ENCODE assay signal across 14 cellular contexts in genomic region chr2:60961457-60961856, GRCh38. TPM values are rescaled to one million over a fixed set of nuclear protein-coding genes. Genes with fewer than 3 reads are reported as not detected.
A peak's percentile ranks its signal among the peaks of the same experiment; 100 is the strongest.
DNase-seq lines count a peak whose midpoint lies in the region; ATAC-seq and TF ChIP-seq lines count a peak whose summit lies in the region.
"Had no signal": no experiment of that assay in that cellular context is flagged by ENCODE, and none has a peak within 500 bp of the region (broad histone marks: within the 10 kb centered on the region; RNA-seq: fewer than 3 reads in every experiment).

No MANE protein-coding gene starts in this region.

- H3K4me1 Mint-ChIP-seq in endodermal cell = peaks cover 6% of the 10 kb centered on the region

- H3K4me3 Mint-ChIP-seq in endodermal cell = no peak overlapping the region
- H3K4me3 Mint-ChIP-seq: activated T-cell treated with anti-CD3 and anti-CD28 coated beads, Interleukin-2, amount 50 U/mL, for 4 hours; WTC11 had no signal

- intact Hi-C loops in upper lobe of right lung (cut with DNase I) = no loop called here

- DNase-seq in activated CD4-positive, CD25-positive, alpha-beta regulatory T cell treated with anti-CD3 and anti-CD28 coated beads, Interleukin-2, amount 50 U/mL, for 72 hours = no peak
- DNase-seq in SKM-1 (lab: John Stamatoyannopoulos, UW; ENCODE audit: unreplicated experiment) = peak; percentile 6
- peak; percentile 21 for DNase-seq in fibroblast of the conjunctiva (ENCODE audit: low read depth)
- DNase-seq in upper lobe of right lung = no peak
- no peak for DNase-seq in NCI-H82 (lab: John Stamatoyannopoulos, UW)
- no peak for DNase-seq in endodermal cell
- DNase-seq in NCI-H2171 treated with DMSO at 0.1 percent for 48 hours (lab: John Stamatoyannopoulos, UW) = no peak
- DNase-seq: activated T-cell treated with anti-CD3 and anti-CD28 coated beads, Interleukin-2, amount 50 U/mL, for 4 hours; foreskin melanocyte; pancreas; stimulated activated CD4-positive, alpha-beta T cell treated with anti-CD3 and anti-CD28 coated beads, Interleukin-4, amount 100 ng/mL, for 24 hours; stomach had no signal

- H3K9me3 ChIP-seq in upper lobe of right lung (no peaks in the 10 kb centered on the region), endodermal cell (ENCODE audit: control insufficient read depth, low read length) (no peaks in the 10 kb centered on the region)
- H3K9me3 ChIP-seq: pancreas, stomach had no signal

- no peak overlapping the region for H3K4me3 ChIP-seq in upper lobe of right lung
- no peak overlapping the region for H3K4me3 ChIP-seq in endodermal cell (ENCODE audit: low read length)
- H3K4me3 ChIP-seq: pancreas, stomach had no signal

- H3K27me3 ChIP-seq in upper lobe of right lung (no peaks in the 10 kb centered on the region), endodermal cell (ENCODE audit: control insufficient read depth, insufficient read depth, low read length, poor library complexity, severe bottlenecking) (no peaks in the 10 kb centered on the region)
- H3K27me3 ChIP-seq: pancreas, stomach had no signal

- no peak overlapping the region for H3K9ac ChIP-seq in endodermal cell (ENCODE audit: extremely low read depth, low read length, poor library complexity, severe bottlenecking)

- no peaks in the 10 kb centered on the region for H3K9me3 Mint-ChIP-seq in endodermal cell
- H3K9me3 Mint-ChIP-seq: WTC11 had no signal

- H3K36me3 ChIP-seq in upper lobe of right lung (no peaks in the 10 kb centered on the region), endodermal cell (ENCODE audit: control insufficient read depth, insufficient read depth, low read length) (no peaks in the 10 kb centered on the region)
- H3K36me3 ChIP-seq: pancreas had no signal

- TF ChIP-seq CTCF in upper lobe of right lung (IDR thresholded peaks at IDR 0.05) (no peak), endodermal cell (conservative IDR thresholded peaks at IDR 0.05) (no peak)

- 87 to 90% methylated on average over 4 of the region's 4 CpGs for WGBS in endodermal cell (ENCODE audit: insufficient coverage in 1 of 2, insufficient read length in 1 of 2), 2 experiments

- no peak overlapping the region for H3K27ac ChIP-seq in upper lobe of right lung
- H3K27ac ChIP-seq in endodermal cell (ENCODE audit: low read depth, low read length) = no peak overlapping the region
- H3K27ac ChIP-seq: pancreas, stomach had no signal

- H3K27ac Mint-ChIP-seq in endodermal cell = no peak overlapping the region
- H3K27ac Mint-ChIP-seq: WTC11 had no signal

- peak; percentile 55 to 61 for ATAC-seq in activated CD4-positive, CD25-positive, alpha-beta regulatory T cell treated with anti-CD3 and anti-CD28 coated beads, Interleukin-2, amount 50 U/mL, for 24 hours
- peak; percentile 91 for ATAC-seq in upper lobe of right lung
- ATAC-seq: WTC11 had no signal

- no peaks in the 10 kb centered on the region for H3K4me1 ChIP-seq in upper lobe of right lung
- no peaks in the 10 kb centered on the region for H3K4me1 ChIP-seq in endodermal cell (ENCODE audit: control insufficient read depth, insufficient read depth, low read length)

- no peaks in the 10 kb centered on the region for H3K36me3 Mint-ChIP-seq in endodermal cell (ENCODE audit: low read depth)
- H3K36me3 Mint-ChIP-seq: WTC11 had no signal

- no peaks in the 10 kb centered on the region for H3K27me3 Mint-ChIP-seq in endodermal cell (ENCODE audit: insufficient read depth)

RNA-seq across cellular contexts. Expression of gene PEX13, which starts 56.1 kb away (rescaled TPM):
- total RNA-seq in upper lobe of right lung = 26.9 TPM
- 10 to 100 TPM; 24.3 to 25.9 TPM for total RNA-seq in endodermal cell
- 24.9 TPM for polyA plus RNA-seq in endodermal cell (2013, experiment 1 of 2)
- 23.9 TPM for polyA plus RNA-seq in endodermal cell (2013, experiment 2 of 2)

RNA-seq across cellular contexts. Expression of gene PUS10, which starts 56.6 kb away (rescaled TPM):
- 8.9 TPM for total RNA-seq in upper lobe of right lung
- total RNA-seq in endodermal cell = 1 to 10 TPM; 3.9 to 6.1 TPM
- 6.9 TPM for polyA plus RNA-seq in endodermal cell (2013, experiment 1 of 2)
- polyA plus RNA-seq in endodermal cell (2013, experiment 2 of 2) = 7.5 TPM

Comparison
In these comparisons a context has a peak if more than half of its experiments do, and no peak if none do; other contexts are left out.
1. DNase-seq: peak in SKM-1 (single experiment) and fibroblast of the conjunctiva (single experiment); none in activated CD4-positive, CD25-positive, alpha-beta regulatory T cell treated with anti-CD3 and anti-CD28 coated beads, Interleukin-2, amount 50 U/mL, for 72 hours (single experiment), upper lobe of right lung (single experiment), NCI-H82 (single experiment), endodermal cell (single experiment) and NCI-H2171 treated with DMSO at 0.1 percent for 48 hours (single experiment).